Comparison of ENCODE assay signal across 34 cellular contexts in the genomic region with DNA sequence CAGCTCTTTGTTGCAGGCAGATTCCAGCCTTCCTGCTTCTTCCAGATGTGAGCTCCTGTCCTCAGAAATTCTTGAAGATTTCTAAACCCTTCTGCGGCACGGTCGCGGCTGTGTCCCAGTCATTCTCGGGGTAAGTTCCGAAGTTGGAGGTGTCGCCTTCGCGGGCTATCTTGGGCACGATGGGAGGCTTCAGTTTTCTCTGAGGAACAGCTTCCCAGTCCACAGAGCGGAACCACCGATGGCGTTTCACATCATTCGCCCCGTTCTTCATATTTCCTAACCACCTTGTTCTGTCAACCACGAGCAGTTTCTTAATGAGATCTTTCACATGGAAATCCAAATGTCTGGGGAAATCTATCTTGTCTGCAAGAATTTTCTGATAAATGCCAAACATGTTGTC. TPM values are rescaled to one million over a fixed set of nuclear protein-coding genes. Genes with fewer than 3 reads are reported as not detected.
"Had no signal": no experiment of that assay in that cellular context is flagged by ENCODE, and none has a peak within 500 bp of the region (broad histone marks: within the 10 kb centered on the region; RNA-seq: fewer than 3 reads in every experiment).

No MANE protein-coding gene starts in this region.

- FAIRE-seq: islet of Langerhans, kidney, urothelium cell line had no signal

- H3K27ac ChIP-seq: lower lobe of right lung, parathyroid adenoma, psoas muscle, right lobe of liver, stomach, testis, thyroid gland, transverse colon, upper lobe of left lung had no signal

- H3K27me3 Mint-ChIP-seq: naive thymus-derived CD8-positive, alpha-beta T cell; stimulated activated naive B cell treated with anti-CD40 and anti-IgM and Interleukin-4, amounts not matched to agents 10 μg/mL and 1 μg/mL and 100 μg/mL, for 72 hours had no signal

- H3K79me2 ChIP-seq: parathyroid adenoma had no signal

- H3K4me1 Mint-ChIP-seq: immature natural killer cell, nephron, neural crest cell had no signal

- H3K27ac Mint-ChIP-seq: immature natural killer cell; nephron; stimulated activated naive B cell treated with anti-CD40 and anti-IgM and Interleukin-4, amounts not matched to agents 10 μg/mL and 1 μg/mL and 100 μg/mL, for 72 hours had no signal

- H3K9me3 ChIP-seq: left lung, lower lobe of right lung, mucosa of descending colon, psoas muscle, right lobe of liver, stomach, testis, thyroid gland, transverse colon had no signal

- H3K36me3 ChIP-seq: left lung, lower lobe of right lung, right lobe of liver, thyroid gland, transverse colon, upper lobe of left lung had no signal

- H3K27me3 ChIP-seq: left lung, right lobe of liver, stomach, testis, thyroid gland, transverse colon, upper lobe of left lung had no signal

- H2AFZ ChIP-seq: parathyroid adenoma had no signal

- ATAC-seq: left colon; left lung; lower lobe of right lung; mucosa of descending colon; naive thymus-derived CD8-positive, alpha-beta T cell; psoas muscle; right lobe of liver; stimulated activated naive B cell treated with anti-CD40 and anti-IgM and Interleukin-4, amounts not matched to agents 10 μg/mL and 1 μg/mL and 100 μg/mL, for 72 hours; stimulated activated naive CD8-positive, alpha-beta T cell treated with anti-CD3 and anti-CD28 coated beads, Interleukin-15, Interleukin-2, amounts not matched to agents 100 U/mL and 50 U/mL, for 24 hours had no signal

- H3K4me3 ChIP-seq: left lung, lower lobe of right lung, mucosa of descending colon, psoas muscle, right lobe of liver, smooth muscle cell, stomach, thyroid gland, transverse colon, upper lobe of left lung had no signal

- H3K9ac ChIP-seq: parathyroid adenoma had no signal

- H3K4me3 Mint-ChIP-seq: immature natural killer cell; naive thymus-derived CD8-positive, alpha-beta T cell; nephron; neural crest cell had no signal

- H3K4me1 ChIP-seq: left lung, lower lobe of right lung, parathyroid adenoma, psoas muscle, right lobe of liver, stomach, testis, thyroid gland, transverse colon, upper lobe of left lung had no signal

- H3K4me2 ChIP-seq: smooth muscle cell had no signal

- DNase-seq: hypothalamus; immature natural killer cell; kidney; left colon; lower lobe of right lung; mesendoderm; midbrain; mucosa of descending colon; naive thymus-derived CD8-positive, alpha-beta T cell; occipital lobe; psoas muscle; right lobe of liver; stimulated activated CD4-positive, alpha-beta T cell treated with anti-CD3 and anti-CD28 coated beads, Interleukin-12 subunit alpha, Interleukin-12 subunit beta, amount 100 ng/mL, for 4 hours; stimulated activated CD4-positive, alpha-beta T cell treated with anti-CD3 and anti-CD28 coated beads, Interleukin-15, amount 100 ng/mL, for 24 hours; stimulated activated CD4-positive, alpha-beta T cell treated with anti-CD3 and anti-CD28 coated beads, Interleukin-2, amount 100 ng/mL, for 24 hours; stimulated activated CD4-positive, alpha-beta T cell treated with anti-CD3 and anti-CD28 coated beads, Interleukin-4, amount 100 ng/mL, for 1 hour; stimulated activated naive B cell treated with anti-CD40 and anti-IgM and Interleukin-4, amounts not matched to agents 10 μg/mL and 1 μg/mL and 100 μg/mL, for 72 hours; stimulated activated naive CD8-positive, alpha-beta T cell treated with anti-CD3 and anti-CD28 coated beads, Interleukin-15, Interleukin-2, amounts not matched to agents 100 U/mL and 50 U/mL, for 24 hours; stomach; testis; thyroid gland; transverse colon; upper lobe of left lung had no signal

RNA-seq across cellular contexts. Expression of gene CERS3, which starts 24.7 kb away (rescaled TPM):
- total RNA-seq: left colon, left lung, liver, lower lobe of right lung, myocyte, osteocyte, posterior vena cava, right lobe of liver, transverse colon had no signal
- polyA plus RNA-seq: liver had no signal
